In the genomic region with DNA sequence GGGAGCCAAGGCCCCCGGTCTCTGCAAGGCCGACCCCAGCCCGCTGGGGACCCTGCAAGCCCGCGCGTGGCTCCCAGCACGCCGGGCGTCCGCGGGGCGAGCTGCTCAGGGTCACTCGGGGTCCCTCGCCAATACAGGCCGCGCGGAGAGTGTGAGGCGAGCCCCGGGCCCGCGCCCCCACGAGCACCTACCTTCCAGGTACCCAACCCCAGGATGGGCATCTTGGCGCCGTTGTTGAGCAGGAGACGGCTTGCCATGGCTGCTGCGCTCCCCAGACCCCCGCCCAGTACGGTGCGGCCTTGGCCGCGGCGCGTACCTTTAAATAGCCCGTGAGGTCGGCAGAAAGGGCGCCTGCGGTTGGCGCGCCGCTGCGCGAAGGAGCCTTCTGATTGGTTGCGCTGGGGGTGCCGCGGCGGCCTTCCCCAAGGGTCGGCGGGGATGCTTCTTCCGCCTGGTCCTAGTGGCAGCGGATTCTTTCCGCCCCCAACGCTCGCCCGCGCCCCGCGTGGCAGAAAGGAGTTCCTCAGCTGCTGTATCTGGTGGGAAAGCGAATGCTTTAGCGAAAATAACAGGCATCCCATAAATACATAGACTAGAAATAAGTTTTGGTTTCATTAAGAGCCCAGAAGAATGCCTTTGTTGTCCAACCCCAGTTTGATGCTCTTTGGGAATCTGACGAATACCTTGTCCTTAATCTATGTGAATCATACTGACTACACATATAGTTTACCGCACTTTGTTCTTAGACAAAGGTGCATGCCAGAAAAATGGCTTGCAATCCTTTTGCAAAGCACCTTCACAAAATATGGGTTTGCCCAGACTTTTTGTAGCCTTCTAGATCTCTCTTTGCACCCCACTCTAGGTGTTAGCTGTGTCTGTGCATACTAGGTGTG, we compare ENCODE assay signal across 8 cellular contexts. TPM values are rescaled to one million over a fixed set of nuclear protein-coding genes. Genes with fewer than 3 reads are reported as not detected.
A peak's percentile ranks its signal among the peaks of the same experiment; 100 is the strongest.
DNase-seq lines count a peak whose midpoint lies in the region; ATAC-seq and TF ChIP-seq lines count a peak whose summit lies in the region.

TSS of gene AKR1B1 (minus strand) at position 295 of the 893 bp plus-strand sequence. CDS start at position 257, 38 bp downstream.

- CTCF ChIA-PET in CD4-positive, alpha-beta T cell (lab: Charles Lee): interaction anchor here (1.0 to 3.6 kb wide), 6 partner anchors 17 to 712 kb away, joined by 3 to 25 read pairs (median 4); partner anchors contain the start of gene SLC35B4

- no peaks in the 10 kb centered on the region for H3K9me3 ChIP-seq in CD4-positive, alpha-beta T cell (ENCODE audit: control insufficient read depth, low read length)

- H3K27ac ChIP-seq in CD4-positive, alpha-beta T cell (ENCODE audit: low read depth, low read length): peak within 1 kb of the TSS; percentile 51

- intact Hi-C loops in CD4-positive, alpha-beta T cell (cut with DNase I, micrococcal nuclease): loop anchor here in 1 of 2 experiments (5.0 to 10.0 kb wide), 6 partner anchors 142 to 1377 kb away; partner anchors contain the start of genes AGBL3, CHCHD3, NUP205 and SLC35B4

- peaks cover 53% of the 10 kb centered on the region for H3K4me1 Mint-ChIP-seq in CD4-positive, alpha-beta T cell (ENCODE audit: low read depth)
- peaks cover 14% of the 10 kb centered on the region for H3K4me1 Mint-ChIP-seq in endothelial cell (ENCODE audit: unreplicated experiment)
- peaks cover 18% of the 10 kb centered on the region for H3K4me1 Mint-ChIP-seq in mesothelial cell of epicardium

- peak within 1 kb of the TSS; percentile 90 for H3K4me3 Mint-ChIP-seq in CD4-positive, alpha-beta T cell
- H3K4me3 Mint-ChIP-seq in endothelial cell (ENCODE audit: unreplicated experiment) (peak within 1 kb of the TSS; percentile 93), mesothelial cell of epicardium (peak within 1 kb of the TSS; percentile 83)

- no peaks in the 10 kb centered on the region for H3K27me3 ChIP-seq in CD4-positive, alpha-beta T cell (ENCODE audit: control insufficient read depth, insufficient read depth, low read length)

- H3K27me3 Mint-ChIP-seq in CD4-positive, alpha-beta T cell: no peaks in the 10 kb centered on the region
- no peaks in the 10 kb centered on the region for H3K27me3 Mint-ChIP-seq in endothelial cell (ENCODE audit: unreplicated experiment)
- H3K27me3 Mint-ChIP-seq in mesothelial cell of epicardium (ENCODE audit: low read depth): no peaks in the 10 kb centered on the region

- peaks cover 24% of the 10 kb centered on the region for H3K36me3 Mint-ChIP-seq in CD4-positive, alpha-beta T cell (ENCODE audit: low read depth)
- no peaks in the 10 kb centered on the region for H3K36me3 Mint-ChIP-seq in endothelial cell (ENCODE audit: low read depth, unreplicated experiment)
- H3K36me3 Mint-ChIP-seq in mesothelial cell of epicardium: peaks cover 9% of the 10 kb centered on the region

- POLR2A ChIA-PET in CD4-positive, alpha-beta T cell (lab: Charles Lee): interaction anchor here (0.6 to 3.1 kb wide), 12 partner anchors 12 to 689 kb away, joined by 3 to 30 read pairs (median 3); partner anchors contain the start of genes AGBL3, SLC35B4 and TMEM140

- no peaks in the 10 kb centered on the region for H3K9me3 Mint-ChIP-seq in CD4-positive, alpha-beta T cell
- H3K9me3 Mint-ChIP-seq in endothelial cell (ENCODE audit: unreplicated experiment) (no peaks in the 10 kb centered on the region), mesothelial cell of epicardium (peaks cover 3% of the 10 kb centered on the region)

- peak; percentile 63 for TF ChIP-seq CTCF in CD4-positive, alpha-beta T cell (IDR thresholded peaks at IDR 0.05)
- TF ChIP-seq CTCF in endothelial cell (IDR thresholded peaks at IDR 0.05; ENCODE audit: unreplicated experiment) (no peak), mesothelial cell of epicardium (IDR thresholded peaks at IDR 0.05; ENCODE audit: unreplicated experiment) (no peak)

- peak; percentile 77 to 86 (median 80) for DNase-seq in CD4-positive, alpha-beta T cell
- peak; percentile 90 for DNase-seq in NK-92 treated with Interleukin-12 subunit alpha and Interleukin-12 subunit beta, amount 100 ng/mL, for 24 hours (lab: John Stamatoyannopoulos, UW)
- peak; percentile 87 for DNase-seq in activated CD8-positive, alpha-beta memory T cell treated with anti-CD3 and anti-CD28 coated beads, Interleukin-2, amount 50 U/mL, for 4 hours
- DNase-seq in endothelial cell (ENCODE audit: low spot score): peak; percentile 92
- peak; percentile 72 to 86 for DNase-seq in mesothelial cell of epicardium (ENCODE audit: low spot score in 2 of 2, unreplicated experiment in 2 of 2)
- peak; percentile 71 to 74 for DNase-seq in stimulated activated CD8-positive, alpha-beta memory T cell treated with anti-CD3 and anti-CD28 coated beads, Interleukin-2, amount 100 ng/mL, for 1 hour (ENCODE audit: low read depth in 2 of 2)

- ATAC-seq in CD4-positive, alpha-beta T cell (ENCODE audit: poor library complexity): peak; percentile 88
- peak; percentile 92 for ATAC-seq in GM19397 (IDR thresholded peaks at IDR 0.05; ENCODE audit: unreplicated experiment)
- peak; percentile 90 for ATAC-seq in HG03565 (IDR thresholded peaks at IDR 0.05; ENCODE audit: unreplicated experiment)

- H3K27ac Mint-ChIP-seq in CD4-positive, alpha-beta T cell: peak within 1 kb of the TSS; percentile 70
- H3K27ac Mint-ChIP-seq in endothelial cell (ENCODE audit: unreplicated experiment) (peak within 1 kb of the TSS; percentile 52), mesothelial cell of epicardium (peak within 1 kb of the TSS; percentile 66)

RNA-seq across cellular contexts. Expression of gene AKR1B1, which starts in this region (rescaled TPM):
- total RNA-seq in CD4-positive, alpha-beta T cell: 10 to 100 TPM; 60.6 to 65.5 TPM
- total RNA-seq in endothelial cell (ENCODE audit: unreplicated experiment): 52.8 TPM
- 91.9 to 97.5 TPM (median 95.8 TPM) in 3 replicates for total RNA-seq in mesothelial cell of epicardium

Comparison
In these comparisons a context has a peak if more than half of its experiments do, and no peak if none do; other contexts are left out.
1. Peak in every context shown above with its lines: DNase-seq, ATAC-seq and H3K27ac ChIP-seq.